ENCODE assay signal across 25 cellular contexts in genomic region chr17:8747731-8748130, GRCh38. TPM values are rescaled to one million over a fixed set of nuclear protein-coding genes. Genes with fewer than 3 reads are reported as not detected.
"Had no signal": no experiment of that assay in that cellular context is flagged by ENCODE, and none has a peak within 500 bp of the region (broad histone marks: within the 10 kb centered on the region; RNA-seq: fewer than 3 reads in every experiment).

No MANE protein-coding gene starts in this region.

- ATAC-seq: esophagus mucosa; gastrocnemius medialis; heart right ventricle; left lobe of liver; mucosa of descending colon; natural killer cell treated with Interleukin-12 subunit alpha and Interleukin-12 subunit beta and Interleukin-15 and Interleukin-18, amount 100 ng/mL, for 72 hours; right cardiac atrium; stimulated activated naive B cell treated with anti-CD40 and anti-IgM and Interleukin-4, amounts not matched to agents 10 μg/mL and 1 μg/mL and 100 μg/mL, for 72 hours; stimulated activated naive CD8-positive, alpha-beta T cell treated with anti-CD3 and anti-CD28 coated beads, Interleukin-15, amount 100 ng/mL, for 72 hours had no signal

- H3K4me1 ChIP-seq: neural progenitor cell had no signal

- H3K4me3 ChIP-seq: gastrocnemius medialis, heart right ventricle, mucosa of descending colon, neural progenitor cell, ovary, testis, transverse colon had no signal

- H3K36me3 ChIP-seq: gastrocnemius medialis, heart right ventricle, neural progenitor cell, ovary, transverse colon had no signal

- H3K27me3 ChIP-seq: ovary, testis, transverse colon had no signal

- H3K27ac ChIP-seq: gastrocnemius medialis, heart right ventricle, neural progenitor cell, ovary, testis, transverse colon had no signal

- DNase-seq: effector memory CD4-positive, alpha-beta T cell; gastrocnemius medialis; heart right ventricle; hypothalamus; mammary epithelial cell; mucosa of descending colon; nucleus accumbens; ovary; right cardiac atrium; small intestine; stimulated activated CD4-positive, alpha-beta T cell treated with anti-CD3 and anti-CD28 coated beads, Interleukin-12 subunit alpha, Interleukin-12 subunit beta, amount 100 ng/mL, for 4 hours; stimulated activated CD4-positive, alpha-beta T cell treated with anti-CD3 and anti-CD28 coated beads, Interleukin-4, amount 100 ng/mL, for 1 hour; stimulated activated naive B cell treated with anti-CD40 and anti-IgM and Interleukin-4, amounts not matched to agents 10 μg/mL and 1 μg/mL and 100 μg/mL, for 72 hours; stimulated activated naive CD8-positive, alpha-beta T cell treated with anti-CD3 and anti-CD28 coated beads, Interleukin-15, amount 100 ng/mL, for 72 hours; testis; transverse colon had no signal

- H3K9me3 ChIP-seq: gastrocnemius medialis, heart right ventricle, mucosa of descending colon, ovary, testis, transverse colon had no signal

RNA-seq across cellular contexts. Expression of gene CCDC42, which starts 3.1 kb away (rescaled TPM):
- total RNA-seq: esophagus mucosa; fibroblast of lung; gastrocnemius medialis; left lobe of liver; lower leg skin; mammary epithelial cell; mucosa of descending colon; natural killer cell treated with Interleukin-12 subunit alpha and Interleukin-12 subunit beta and Interleukin-15 and Interleukin-18, amount 100 ng/mL, for 72 hours; ovary; progenitor cell of endocrine pancreas; right cardiac atrium; subcutaneous adipose tissue; transverse colon; ureter had no signal

RNA-seq across cellular contexts. Expression of gene SPDYE4, which starts 10.6 kb away (rescaled TPM):
- total RNA-seq: esophagus mucosa; fibroblast of lung; gastrocnemius medialis; heart right ventricle; left lobe of liver; lower leg skin; mammary epithelial cell; mucosa of descending colon; natural killer cell treated with Interleukin-12 subunit alpha and Interleukin-12 subunit beta and Interleukin-15 and Interleukin-18, amount 100 ng/mL, for 72 hours; ovary; progenitor cell of endocrine pancreas; right cardiac atrium; subcutaneous adipose tissue; transverse colon; ureter had no signal

RNA-seq across cellular contexts. Expression of gene MFSD6L, which starts 51.4 kb away (rescaled TPM):
- total RNA-seq: fibroblast of lung, gastrocnemius medialis, left lobe of liver, mammary epithelial cell, right cardiac atrium had no signal
